Comparison of ENCODE assay signal across 24 cellular contexts in genomic region chr12:82694276-82694675, GRCh38.
"Had no signal": no experiment of that assay in that cellular context is flagged by ENCODE, and none has a peak within 500 bp of the region (broad histone marks: within the 10 kb centered on the region; RNA-seq: fewer than 3 reads in every experiment).

No MANE protein-coding gene starts in this region.

- DNase-seq: natural killer cell; occipital lobe; ovary; posterior cingulate gyrus; psoas muscle; right cardiac atrium; right lobe of liver; sigmoid colon; small intestine; stimulated activated CD4-positive, alpha-beta T cell treated with anti-CD3 and anti-CD28 coated beads, Interleukin-15, amount 100 ng/mL, for 24 hours; stimulated activated CD4-positive, alpha-beta T cell treated with anti-CD3 and anti-CD28 coated beads, Interleukin-2, amount 100 ng/mL, for 24 hours; stimulated activated CD4-positive, alpha-beta T cell treated with anti-CD3 and anti-CD28 coated beads, Interleukin-2, amount 100 ng/mL, for 48 hours; stimulated activated CD4-positive, alpha-beta T cell treated with anti-CD3 and anti-CD28 coated beads, Interleukin-4, amount 100 ng/mL, for 24 hours; stimulated activated naive B cell treated with anti-CD40 and anti-IgM and Interleukin-4, amounts not matched to agents 10 μg/mL and 1 μg/mL and 100 μg/mL, for 72 hours; stimulated activated naive CD4-positive, alpha-beta T cell treated with Interleukin-2 at 50 U/mL for 16 hours; stomach; thyroid gland; upper lobe of left lung had no signal

- H3K4me3 ChIP-seq: neural progenitor cell, ovary, psoas muscle, right lobe of liver, sigmoid colon, stomach, thoracic aorta, thyroid gland, tibial nerve, upper lobe of left lung, vagina had no signal

- H3K27ac ChIP-seq: neural progenitor cell, ovary, parathyroid adenoma, psoas muscle, right lobe of liver, stomach, thoracic aorta, thyroid gland, tibial nerve, upper lobe of left lung, vagina had no signal

- H3K79me2 ChIP-seq: parathyroid adenoma had no signal

- H3K27me3 ChIP-seq: neural progenitor cell, ovary, right lobe of liver, sigmoid colon, stomach, thyroid gland, tibial nerve, upper lobe of left lung, vagina had no signal

- H3K9ac ChIP-seq: neural progenitor cell, parathyroid adenoma had no signal

- H3K36me3 ChIP-seq: neural progenitor cell, ovary, right lobe of liver, thoracic aorta, thyroid gland, tibial nerve, upper lobe of left lung had no signal

- ATAC-seq: natural killer cell; psoas muscle; right cardiac atrium; right lobe of liver; stimulated activated effector memory CD8-positive, alpha-beta T cell treated with anti-CD3 and anti-CD28 coated beads, Interleukin-12 subunit alpha, Interleukin-12 subunit beta, amount 100 ng/mL, for 72 hours; stimulated activated naive B cell treated with anti-CD40 and anti-IgM and Interleukin-4, amounts not matched to agents 10 μg/mL and 1 μg/mL and 100 μg/mL, for 72 hours had no signal

- H3K4me1 ChIP-seq: parathyroid adenoma, psoas muscle, thyroid gland had no signal

- H3K4me2 ChIP-seq: neural progenitor cell had no signal

- H2AFZ ChIP-seq: neural progenitor cell, parathyroid adenoma had no signal

- H3K9me3 ChIP-seq: ovary, psoas muscle, right lobe of liver, sigmoid colon, stomach, thoracic aorta, thyroid gland, tibial nerve, upper lobe of left lung, vagina had no signal
